ENCODE assay signal across 40 cellular contexts in the genomic region with DNA sequence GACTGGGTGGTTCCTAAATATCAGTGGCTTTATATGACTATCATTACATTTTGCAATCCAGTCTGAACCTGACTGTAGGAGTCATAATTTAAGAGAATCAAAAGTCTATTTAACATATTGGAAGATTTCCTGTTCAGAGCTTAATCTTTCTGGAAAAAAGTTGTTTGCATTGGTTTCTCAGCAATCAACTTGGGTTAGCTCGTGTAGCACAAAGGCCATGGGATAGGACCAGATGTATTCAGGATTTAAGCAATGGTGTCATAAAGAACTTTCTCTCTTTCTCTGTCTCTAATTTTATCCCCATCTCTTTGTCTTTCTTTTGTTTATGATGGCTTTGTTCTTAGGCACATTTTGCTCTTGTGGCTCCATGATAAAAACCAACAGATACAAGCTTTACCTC.
"Had no signal": no experiment of that assay in that cellular context is flagged by ENCODE, and none has a peak within 500 bp of the region (broad histone marks: within the 10 kb centered on the region; RNA-seq: fewer than 3 reads in every experiment).

No MANE protein-coding gene starts in this region.

- FAIRE-seq: astrocyte, bronchial epithelial cell had no signal

- H3K9me3 ChIP-seq: adrenal gland, ascending aorta, breast epithelium had no signal

- H3K36me3 ChIP-seq: adrenal gland, ascending aorta, brain microvascular endothelial cell, breast epithelium, cardiac muscle cell had no signal

- H3K36me3 Mint-ChIP-seq: activated naive CD4-positive, alpha-beta T cell treated with anti-CD3 and anti-CD28 coated beads, Interleukin-2, amount 10 ng/mL, durations not matched to agents 7 days and 5 days; activated naive CD4-positive, alpha-beta T cell treated with anti-CD3 and anti-CD28 coated beads, Interleukin-2, amount 50 U/mL, for 24 hours; activated naive CD4-positive, alpha-beta T cell treated with anti-CD3 and anti-CD28 coated beads, Interleukin-2, amount 50 U/mL, for 72 hours; activated naive CD8-positive, alpha-beta T cell; activated naive CD8-positive, alpha-beta T cell treated with anti-CD3 and anti-CD28 coated beads for 36 hours; activated naive CD8-positive, alpha-beta T cell treated with anti-CD3 and anti-CD28 coated beads, Interleukin-2, amount 10 ng/mL, durations not matched to agents 7 days and 5 days; brain had no signal

- DNase-seq: activated effector memory CD4-positive, alpha-beta T cell treated with anti-CD3 and anti-CD28 coated beads, Interleukin-2, amount 50 U/mL, for 16 hours; activated effector memory CD4-positive, alpha-beta T cell treated with Interleukin-2 at 50 U/mL for 16 hours; activated gamma-delta T cell; activated gamma-delta T cell treated with Interleukin-2 at 50 U/mL for 16 hours; activated naive CD4-positive, alpha-beta T cell; activated naive CD4-positive, alpha-beta T cell treated with anti-CD3 and anti-CD28 coated beads for 36 hours; activated naive CD4-positive, alpha-beta T cell treated with anti-CD3 and anti-CD28 coated beads, Interleukin-2, amount 10 ng/mL, durations not matched to agents 7 days and 5 days; activated naive CD4-positive, alpha-beta T cell treated with anti-CD3 and anti-CD28 coated beads, Interleukin-2, amount 50 U/mL, for 16 hours; activated naive CD4-positive, alpha-beta T cell treated with Interleukin-2 at 50 U/mL for 16 hours; activated naive CD8-positive, alpha-beta T cell treated with anti-CD3 and anti-CD28 coated beads for 36 hours; activated naive CD8-positive, alpha-beta T cell treated with anti-CD3 and anti-CD28 coated beads, Interleukin-2, amount 10 ng/mL, durations not matched to agents 7 days and 5 days; activated naive CD8-positive, alpha-beta T cell treated with anti-CD3 and anti-CD28 coated beads, Interleukin-2, amount 50 U/mL, for 24 hours; activated T-cell treated with anti-CD3 and anti-CD28 coated beads for 4 hours; activated T-cell treated with anti-CD3 and anti-CD28 coated beads, Interleukin-2, amount 50 U/mL, for 1 hour; activated T-cell treated with anti-CD3 and anti-CD28 coated beads, Interleukin-2, amount 50 U/mL, for 24 hours; activated T-cell treated with anti-CD3 and anti-CD28 coated beads, Interleukin-2, amount 50 U/mL, for 4 hours; activated T-cell treated with anti-CD3 and anti-CD28 coated beads, Interleukin-2, amount 50 U/mL, for 48 hours; activated T-cell treated with anti-CD3 and anti-CD28 coated beads, Interleukin-2, amount 50 U/mL, for 72 hours; adrenal gland; amniotic stem cell; amygdala; anterior cingulate cortex; aorta; brain microvascular endothelial cell; caudate nucleus; central memory CD4-positive, alpha-beta T cell; cerebellar nuclear complex had no signal

- H3K4me3 Mint-ChIP-seq: activated naive CD4-positive, alpha-beta T cell treated with anti-CD3 and anti-CD28 coated beads for 36 hours; activated naive CD4-positive, alpha-beta T cell treated with anti-CD3 and anti-CD28 coated beads, Interleukin-2, amount 10 ng/mL, durations not matched to agents 7 days and 5 days; activated naive CD4-positive, alpha-beta T cell treated with anti-CD3 and anti-CD28 coated beads, Interleukin-2, amount 50 U/mL, for 24 hours; activated naive CD8-positive, alpha-beta T cell; activated naive CD8-positive, alpha-beta T cell treated with anti-CD3 and anti-CD28 coated beads for 36 hours; activated naive CD8-positive, alpha-beta T cell treated with anti-CD3 and anti-CD28 coated beads, Interleukin-2, amount 10 ng/mL, durations not matched to agents 7 days and 5 days; activated naive CD8-positive, alpha-beta T cell treated with anti-CD3 and anti-CD28 coated beads, Interleukin-2, amount 50 U/mL, for 24 hours; activated T-cell treated with anti-CD3 and anti-CD28 coated beads, Interleukin-2, amount 50 U/mL, for 24 hours; activated T-cell treated with anti-CD3 and anti-CD28 coated beads, Interleukin-2, amount 50 U/mL, for 4 hours; activated T-cell treated with anti-CD3 and anti-CD28 coated beads, Interleukin-2, amount 50 U/mL, for 72 hours; activated T-helper 1 cell treated with anti-CD3 and anti-CD28 coated beads, Interleukin-12 subunit alpha, Interleukin-12 subunit beta, Interleukin-2, Interleukin-4 antibody, amounts not matched to agents 30 ng/mL and 10 ng/mL and 1 ng/mL, durations not matched to agents 14 hours and 24 hours and 36 hours; activated T-helper 17 cell treated with anti-CD3 and anti-CD28 coated beads, Interleukin-2, amount 50 U/mL, for 72 hours; brain; central memory CD8-positive, alpha-beta T cell had no signal

- H3K4me3 ChIP-seq: adrenal gland, ascending aorta, breast epithelium, cardiac muscle cell had no signal

- H3K9me3 Mint-ChIP-seq: activated naive CD4-positive, alpha-beta T cell treated with anti-CD3 and anti-CD28 coated beads for 36 hours; activated naive CD4-positive, alpha-beta T cell treated with anti-CD3 and anti-CD28 coated beads, Interleukin-2, amount 10 ng/mL, durations not matched to agents 7 days and 5 days; activated naive CD4-positive, alpha-beta T cell treated with anti-CD3 and anti-CD28 coated beads, Interleukin-2, amount 50 U/mL, for 24 hours; activated naive CD4-positive, alpha-beta T cell treated with anti-CD3 and anti-CD28 coated beads, Interleukin-2, amount 50 U/mL, for 72 hours; activated naive CD8-positive, alpha-beta T cell treated with anti-CD3 and anti-CD28 coated beads for 36 hours; activated naive CD8-positive, alpha-beta T cell treated with anti-CD3 and anti-CD28 coated beads, Interleukin-2, amount 10 ng/mL, durations not matched to agents 7 days and 5 days; activated naive CD8-positive, alpha-beta T cell treated with anti-CD3 and anti-CD28 coated beads, Interleukin-2, amount 50 U/mL, for 24 hours; activated T-cell treated with anti-CD3 and anti-CD28 coated beads, Interleukin-2, amount 50 U/mL, for 24 hours; activated T-cell treated with anti-CD3 and anti-CD28 coated beads, Interleukin-2, amount 50 U/mL, for 4 hours; activated T-cell treated with anti-CD3 and anti-CD28 coated beads, Interleukin-2, amount 50 U/mL, for 72 hours; activated T-helper 1 cell treated with anti-CD3 and anti-CD28 coated beads, Interleukin-12 subunit alpha, Interleukin-12 subunit beta, Interleukin-2, Interleukin-4 antibody, amounts not matched to agents 30 ng/mL and 10 ng/mL and 1 ng/mL, durations not matched to agents 14 hours and 24 hours and 36 hours; activated T-helper 17 cell treated with anti-CD3 and anti-CD28 coated beads, Interleukin-2, amount 50 U/mL, for 72 hours; activated T-helper 2 cell treated with anti-CD3 and anti-CD28 coated beads, Interferon-gamma antibody, Interleukin-2, Interleukin-4, amounts not matched to agents 10 μg/mL and 5 μg/mL and 100 μg/mL, durations not matched to agents 14 hours and 24 hours and 36 hours; brain had no signal

- H3K4me1 Mint-ChIP-seq: activated naive CD4-positive, alpha-beta T cell treated with anti-CD3 and anti-CD28 coated beads, Interleukin-2, amount 10 ng/mL, durations not matched to agents 7 days and 5 days; activated naive CD4-positive, alpha-beta T cell treated with anti-CD3 and anti-CD28 coated beads, Interleukin-2, amount 50 U/mL, for 24 hours; activated naive CD8-positive, alpha-beta T cell treated with anti-CD3 and anti-CD28 coated beads for 36 hours; activated naive CD8-positive, alpha-beta T cell treated with anti-CD3 and anti-CD28 coated beads, Interleukin-2, amount 10 ng/mL, durations not matched to agents 7 days and 5 days; activated naive CD8-positive, alpha-beta T cell treated with anti-CD3 and anti-CD28 coated beads, Interleukin-2, amount 50 U/mL, for 24 hours; activated T-helper 17 cell treated with anti-CD3 and anti-CD28 coated beads, Interleukin-2, amount 50 U/mL, for 72 hours; central memory CD8-positive, alpha-beta T cell had no signal

- H3K27ac Mint-ChIP-seq: activated naive CD4-positive, alpha-beta T cell treated with anti-CD3 and anti-CD28 coated beads for 36 hours; activated naive CD4-positive, alpha-beta T cell treated with anti-CD3 and anti-CD28 coated beads, Interleukin-2, amount 10 ng/mL, durations not matched to agents 7 days and 5 days; activated naive CD4-positive, alpha-beta T cell treated with anti-CD3 and anti-CD28 coated beads, Interleukin-2, amount 50 U/mL, for 24 hours; activated naive CD4-positive, alpha-beta T cell treated with anti-CD3 and anti-CD28 coated beads, Interleukin-2, amount 50 U/mL, for 72 hours; activated naive CD8-positive, alpha-beta T cell; activated naive CD8-positive, alpha-beta T cell treated with anti-CD3 and anti-CD28 coated beads for 36 hours; activated naive CD8-positive, alpha-beta T cell treated with anti-CD3 and anti-CD28 coated beads, Interleukin-2, amount 10 ng/mL, durations not matched to agents 7 days and 5 days; activated naive CD8-positive, alpha-beta T cell treated with anti-CD3 and anti-CD28 coated beads, Interleukin-2, amount 50 U/mL, for 24 hours; activated T-cell treated with anti-CD3 and anti-CD28 coated beads, Interleukin-2, amount 50 U/mL, for 24 hours; activated T-cell treated with anti-CD3 and anti-CD28 coated beads, Interleukin-2, amount 50 U/mL, for 72 hours; activated T-helper 1 cell treated with anti-CD3 and anti-CD28 coated beads, Interleukin-12 subunit alpha, Interleukin-12 subunit beta, Interleukin-2, Interleukin-4 antibody, amounts not matched to agents 30 ng/mL and 10 ng/mL and 1 ng/mL, durations not matched to agents 14 hours and 24 hours and 36 hours; activated T-helper 17 cell treated with anti-CD3 and anti-CD28 coated beads, Interleukin-2, amount 50 U/mL, for 72 hours; activated T-helper 2 cell treated with anti-CD3 and anti-CD28 coated beads, Interferon-gamma antibody, Interleukin-2, Interleukin-4, amounts not matched to agents 10 μg/mL and 5 μg/mL and 100 μg/mL, durations not matched to agents 14 hours and 24 hours and 36 hours had no signal

- H3K4me1 ChIP-seq: adrenal gland, ascending aorta, breast epithelium had no signal

- H3K27me3 ChIP-seq: adrenal gland, ascending aorta, brain microvascular endothelial cell, breast epithelium, cardiac muscle cell had no signal

- H3K27me3 Mint-ChIP-seq: activated naive CD4-positive, alpha-beta T cell treated with anti-CD3 and anti-CD28 coated beads, Interleukin-2, amount 10 ng/mL, durations not matched to agents 7 days and 5 days; activated naive CD8-positive, alpha-beta T cell; activated naive CD8-positive, alpha-beta T cell treated with anti-CD3 and anti-CD28 coated beads for 36 hours; activated naive CD8-positive, alpha-beta T cell treated with anti-CD3 and anti-CD28 coated beads, Interleukin-2, amount 10 ng/mL, durations not matched to agents 7 days and 5 days; activated naive CD8-positive, alpha-beta T cell treated with anti-CD3 and anti-CD28 coated beads, Interleukin-2, amount 50 U/mL, for 24 hours; activated T-cell treated with anti-CD3 and anti-CD28 coated beads, Interleukin-2, amount 50 U/mL, for 24 hours; activated T-helper 17 cell treated with anti-CD3 and anti-CD28 coated beads, Interleukin-2, amount 50 U/mL, for 72 hours; brain; central memory CD8-positive, alpha-beta T cell had no signal

- H3K27ac ChIP-seq: adrenal gland, ascending aorta, brain microvascular endothelial cell, breast epithelium, cardiac muscle cell had no signal

- ATAC-seq: activated naive CD4-positive, alpha-beta T cell treated with anti-CD3 and anti-CD28 coated beads, Interleukin-2, amount 50 U/mL, for 72 hours; activated naive CD8-positive, alpha-beta T cell treated with anti-CD3 and anti-CD28 coated beads, Interleukin-2, amount 50 U/mL, for 24 hours; activated T-cell treated with anti-CD3 and anti-CD28 coated beads, Interleukin-2, amount 50 U/mL, for 4 hours; activated T-cell treated with anti-CD3 and anti-CD28 coated beads, Interleukin-2, amount 50 U/mL, for 72 hours; activated T-helper 17 cell treated with anti-CD3 and anti-CD28 coated beads, Interleukin-2, amount 50 U/mL, for 72 hours had no signal
